In the genomic region with DNA sequence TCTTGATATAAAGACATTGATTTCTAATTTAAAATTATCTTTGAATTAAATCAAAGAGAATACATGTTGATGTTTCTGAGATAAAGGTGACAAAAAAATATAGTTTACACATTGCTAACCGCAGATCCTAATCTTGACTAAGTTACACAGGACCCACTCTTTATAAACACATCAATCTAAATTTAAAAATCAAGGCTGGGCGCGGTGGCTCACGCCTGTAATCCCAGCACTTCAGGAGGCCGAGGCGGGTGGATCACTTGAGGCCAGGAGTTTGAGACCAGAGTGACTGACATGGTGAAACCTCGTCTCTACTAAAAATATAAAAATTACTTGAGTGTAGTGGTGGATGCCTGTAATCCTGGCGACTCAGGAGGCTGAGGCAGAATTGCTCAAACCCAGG, we compare ENCODE assay signal across 9 cellular contexts. TPM values are rescaled to one million over a fixed set of nuclear protein-coding genes. Genes with fewer than 3 reads are reported as not detected.
DNase-seq lines count a peak whose midpoint lies in the region; ATAC-seq and TF ChIP-seq lines count a peak whose summit lies in the region.
"Had no signal": no experiment of that assay in that cellular context is flagged by ENCODE, and none has a peak within 500 bp of the region (broad histone marks: within the 10 kb centered on the region; RNA-seq: fewer than 3 reads in every experiment).

No MANE protein-coding gene starts in this region.

- peak overlapping the region; percentile 68 to 96 for H3K4me3 ChIP-seq in ascending aorta
- H3K4me3 ChIP-seq in mucosa of stomach (ENCODE audit: low read length), result no peak overlapping the region

- H3K36me3 Mint-ChIP-seq in stimulated activated naive CD8-positive, alpha-beta T cell treated with anti-CD3 and anti-CD28 coated beads, Interleukin-15, Interleukin-2, amounts not matched to agents 100 ng/mL and 50 ng/mL, for 24 hours (ENCODE audit: low read depth), result peaks cover 7% of the 10 kb centered on the region

- H3K4me1 ChIP-seq in ascending aorta, result peaks cover 8 to 21% of the 10 kb centered on the region in 2 donors
- H3K4me1 ChIP-seq in mucosa of stomach (ENCODE audit: control insufficient read depth, insufficient read depth, low read length), result peaks cover 12% of the 10 kb centered on the region

- H3K27me3 ChIP-seq in ascending aorta, result no peaks in the 10 kb centered on the region
- no peaks in the 10 kb centered on the region for H3K27me3 ChIP-seq in mucosa of stomach (ENCODE audit: control insufficient read depth, insufficient read depth, low read length)

- DNase-seq in stimulated activated naive CD8-positive, alpha-beta T cell treated with anti-CD3 and anti-CD28 coated beads, Interleukin-15, amount 100 ng/mL, for 72 hours, result no peak
- DNase-seq in ascending aorta (ENCODE audit: low spot score in 2 of 2) (peak in 1 of 2 donors; percentile 62), ureter (ENCODE audit: low spot score) (no peak), NCI-H187 (lab: John Stamatoyannopoulos, UW) (no peak), NCI-H2029 (lab: John Stamatoyannopoulos, UW) (no peak)
- DNase-seq in activated CD8-positive, alpha-beta memory T cell treated with anti-CD3 and anti-CD28 coated beads for 24 hours, result no peak
- DNase-seq: NCI-H146 had no signal

- H3K9me3 ChIP-seq in ascending aorta (no peaks in the 10 kb centered on the region), mucosa of stomach (ENCODE audit: control insufficient read depth, low read length) (no peaks in the 10 kb centered on the region)

- TF ChIP-seq CTCF in ascending aorta (IDR thresholded peaks at IDR 0.05), result no peak

- H3K4me1 Mint-ChIP-seq in stimulated activated naive CD8-positive, alpha-beta T cell treated with anti-CD3 and anti-CD28 coated beads, Interleukin-15, Interleukin-2, amounts not matched to agents 100 ng/mL and 50 ng/mL, for 24 hours (ENCODE audit: low read depth), result peaks cover 21% of the 10 kb centered on the region
- H3K4me1 Mint-ChIP-seq in stimulated activated naive CD8-positive, alpha-beta T cell treated with anti-CD3 and anti-CD28 coated beads, Interleukin-15, amount 100 ng/mL, for 72 hours, result peaks cover 5% of the 10 kb centered on the region

- intact Hi-C loops in ascending aorta (cut with DNase I), result loop anchor here (5.0 kb wide), 2 partner anchors 87 to 208 kb away; a partner anchor contains a TSS

- ATAC-seq in stimulated activated naive CD8-positive, alpha-beta T cell treated with anti-CD3 and anti-CD28 coated beads, Interleukin-15, amount 100 ng/mL, for 72 hours, result no peak

- H3K9me3 Mint-ChIP-seq in stimulated activated naive CD8-positive, alpha-beta T cell treated with anti-CD3 and anti-CD28 coated beads, Interleukin-15, Interleukin-2, amounts not matched to agents 100 ng/mL and 50 ng/mL, for 24 hours, result no peaks in the 10 kb centered on the region
- H3K9me3 Mint-ChIP-seq in stimulated activated naive CD8-positive, alpha-beta T cell treated with anti-CD3 and anti-CD28 coated beads, Interleukin-15, amount 100 ng/mL, for 72 hours, result no peaks in the 10 kb centered on the region

- peak overlapping the region; percentile 26 for H3K4me3 Mint-ChIP-seq in stimulated activated naive CD8-positive, alpha-beta T cell treated with anti-CD3 and anti-CD28 coated beads, Interleukin-15, Interleukin-2, amounts not matched to agents 100 ng/mL and 50 ng/mL, for 24 hours
- H3K4me3 Mint-ChIP-seq in stimulated activated naive CD8-positive, alpha-beta T cell treated with anti-CD3 and anti-CD28 coated beads, Interleukin-15, amount 100 ng/mL, for 72 hours, result peak overlapping the region in 1 of 2 donors; percentile 51

- no peaks in the 10 kb centered on the region for H3K27me3 Mint-ChIP-seq in stimulated activated naive CD8-positive, alpha-beta T cell treated with anti-CD3 and anti-CD28 coated beads, Interleukin-15, Interleukin-2, amounts not matched to agents 100 ng/mL and 50 ng/mL, for 24 hours
- no peaks in the 10 kb centered on the region for H3K27me3 Mint-ChIP-seq in stimulated activated naive CD8-positive, alpha-beta T cell treated with anti-CD3 and anti-CD28 coated beads, Interleukin-15, amount 100 ng/mL, for 72 hours

- H3K9ac ChIP-seq in mucosa of stomach (ENCODE audit: low read length), result peak overlapping the region; percentile 8

- H3K27ac ChIP-seq in ascending aorta, result peak overlapping the region; percentile 94 to 99

- no peaks in the 10 kb centered on the region for H3K36me3 ChIP-seq in ascending aorta
- no peaks in the 10 kb centered on the region for H3K36me3 ChIP-seq in mucosa of stomach (ENCODE audit: control insufficient read depth, insufficient read depth, low read length)

- H3K27ac Mint-ChIP-seq in stimulated activated naive CD8-positive, alpha-beta T cell treated with anti-CD3 and anti-CD28 coated beads, Interleukin-15, Interleukin-2, amounts not matched to agents 100 ng/mL and 50 ng/mL, for 24 hours, result no peak overlapping the region
- no peak overlapping the region for H3K27ac Mint-ChIP-seq in stimulated activated naive CD8-positive, alpha-beta T cell treated with anti-CD3 and anti-CD28 coated beads, Interleukin-15, amount 100 ng/mL, for 72 hours

RNA-seq across cellular contexts. Expression of a gene that starts 1.9 kb away (rescaled TPM):
- 21.6 TPM for total RNA-seq in ascending aorta
- 32.8 TPM for total RNA-seq in ureter
